In genomic region chr10:100912609-100913469, GRCh38 we compare ENCODE assay signal across 8 cellular contexts. TPM values are rescaled to one million over a fixed set of nuclear protein-coding genes. Genes with fewer than 3 reads are reported as not detected.
A peak's percentile ranks its signal among the peaks of the same experiment; 100 is the strongest.
DNase-seq lines count a peak whose midpoint lies in the region; ATAC-seq and TF ChIP-seq lines count a peak whose summit lies in the region.

Gene SLF2, plus strand, starts transcription at chr10:100912963. Its CDS starts 148 bp downstream, at chr10:100913111.

- peak within 1 kb of the TSS; percentile 99 for H3K27ac ChIP-seq in left ventricle myocardium inferior (replicated peaks)

- no peaks in the 10 kb centered on the region for H3K27me3 ChIP-seq in left ventricle myocardium inferior (ENCODE audit: low read depth)

- peak; percentile 66 for TF ChIP-seq POLR2A in GM15510 (IDR thresholded peaks at IDR 0.05; ENCODE audit: borderline replicate concordance, extremely low read depth, insufficient read length)

- TF ChIP-seq CTCF in left ventricle myocardium inferior (IDR thresholded peaks at IDR 0.05; ENCODE audit: borderline replicate concordance) (no peak), progenitor cell of endocrine pancreas (IDR thresholded peaks at IDR 0.05; ENCODE audit: unreplicated experiment) (peak; percentile 5)

- H3K36me3 Mint-ChIP-seq in T-helper 17 cell (ENCODE audit: low read depth) (peaks cover 2% of the 10 kb centered on the region), progenitor cell of endocrine pancreas (ENCODE audit: insufficient read depth) (peaks cover 6% of the 10 kb centered on the region)

- intact Hi-C loops in left ventricle myocardium inferior (cut with micrococcal nuclease), result no loop called here

- H3K27me3 Mint-ChIP-seq in T-helper 17 cell (no peaks in the 10 kb centered on the region), progenitor cell of endocrine pancreas (no peaks in the 10 kb centered on the region)

- peaks cover 16% of the 10 kb centered on the region for H3K36me3 ChIP-seq in left ventricle myocardium inferior

- H3K4me1 Mint-ChIP-seq in T-helper 17 cell (peaks cover 27% of the 10 kb centered on the region), progenitor cell of endocrine pancreas (ENCODE audit: low read depth) (peaks cover 21% of the 10 kb centered on the region)

- H3K4me1 ChIP-seq in left ventricle myocardium inferior, result peaks cover 61% of the 10 kb centered on the region

- H3K9me3 Mint-ChIP-seq in progenitor cell of endocrine pancreas (ENCODE audit: low read depth), result no peaks in the 10 kb centered on the region

- DNase-seq in NCI-H1694 treated with DMSO at 0.1 percent for 48 hours (lab: John Stamatoyannopoulos, UW) (peak; percentile 95), T-helper 17 cell (peak; percentile 73 to 81 (median 75)), amygdala (lab: John Stamatoyannopoulos, UW) (peak; percentile 49 to 99 (median 97)), left ventricle myocardium inferior (peak; percentile 97), progenitor cell of endocrine pancreas (ENCODE audit: low spot score, unreplicated experiment) (peak; percentile 86), ureter (ENCODE audit: low spot score) (peak; percentile 99)

- ATAC-seq in HG02885 (IDR thresholded peaks at IDR 0.05; ENCODE audit: poor library complexity, unreplicated experiment) (peak; percentile 95), T-helper 17 cell (peak; percentile 91)

- H3K4me3 Mint-ChIP-seq in T-helper 17 cell (peak within 1 kb of the TSS; percentile 98), progenitor cell of endocrine pancreas (ENCODE audit: low read depth) (peak within 1 kb of the TSS; percentile 99)

- peak within 1 kb of the TSS; percentile 96 for H3K27ac Mint-ChIP-seq in T-helper 17 cell
- H3K27ac Mint-ChIP-seq in progenitor cell of endocrine pancreas, result peak within 1 kb of the TSS; percentile 95

- peak within 1 kb of the TSS; percentile 98 for H3K4me3 ChIP-seq in left ventricle myocardium inferior

- H3K9me3 ChIP-seq in T-helper 17 cell (ENCODE audit: control insufficient read depth, low read length, poor library complexity, severe bottlenecking), result no peaks in the 10 kb centered on the region
- no peaks in the 10 kb centered on the region for H3K9me3 ChIP-seq in left ventricle myocardium inferior (replicated peaks)

RNA-seq across cellular contexts. Expression of gene SLF2, which starts in this region (rescaled TPM):
- total RNA-seq in T-helper 17 cell (10 to 100 TPM; 16.8 to 19.3 TPM), left ventricle myocardium inferior (16.4 TPM), progenitor cell of endocrine pancreas (29.9 and 31.8 TPM in 2 replicates), ureter (40.0 TPM)

Comparison
In these comparisons a context has a peak if more than half of its experiments do, and no peak if none do; other contexts are left out.
1. Peak in every context shown above with its lines: DNase-seq, ATAC-seq, H3K4me3 ChIP-seq and H3K27ac ChIP-seq.